Comparison of ENCODE assay signal across 8 cellular contexts in the genomic region with DNA sequence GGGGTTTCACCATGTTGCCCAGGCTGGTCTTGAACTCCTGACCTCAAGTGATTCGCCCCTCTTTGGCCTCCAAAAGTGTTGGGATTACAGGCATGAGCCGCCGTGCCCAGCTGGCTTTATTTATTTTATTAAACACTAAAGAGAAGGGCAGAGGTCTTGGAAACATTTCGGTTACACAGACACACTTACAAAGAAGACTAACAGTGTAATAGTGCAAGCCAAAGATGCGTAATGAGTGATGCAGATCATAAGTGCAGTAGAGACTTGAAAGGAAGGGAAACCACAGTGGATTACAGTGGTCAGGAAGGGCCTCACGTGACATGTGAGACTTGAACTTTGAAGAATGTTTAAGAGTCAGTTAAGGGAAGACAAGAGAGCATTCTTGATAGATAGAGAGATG. TPM values are rescaled to one million over a fixed set of nuclear protein-coding genes. Genes with fewer than 3 reads are reported as not detected.
A peak's percentile ranks its signal among the peaks of the same experiment; 100 is the strongest.
DNase-seq lines count a peak whose midpoint lies in the region; ATAC-seq, FAIRE-seq and TF ChIP-seq lines count a peak whose summit lies in the region.

No MANE protein-coding gene starts in this region.

- peak overlapping the region; percentile 36 for H3K4me3 Mint-ChIP-seq in natural killer cell

- peak; percentile 57 to 66 for DNase-seq in AML-193 (lab: John Stamatoyannopoulos, UW)
- peak; percentile 20 to 81 for DNase-seq in NOMO-1 (lab: John Stamatoyannopoulos, UW; ENCODE audit: unreplicated experiment in 2 of 2)
- DNase-seq in activated T-helper 1 cell treated with anti-CD3 and anti-CD28 coated beads, Interleukin-2, amount 50 U/mL, for 16 hours (ENCODE audit: low read depth in 1 of 2, low spot score in 1 of 2), result peak; percentile 15 to 49
- peak; percentile 69 for DNase-seq in natural killer cell
- no peak for DNase-seq in frontal cortex (ENCODE audit: low spot score in 2 of 2)
- DNase-seq in NK-92 treated with Interleukin-12 subunit alpha and Interleukin-12 subunit beta, amount 100 ng/mL, for 24 hours (lab: John Stamatoyannopoulos, UW), result no peak

- H3K36me3 Mint-ChIP-seq in natural killer cell, result no peaks in the 10 kb centered on the region

- peaks cover 2% of the 10 kb centered on the region in 2 donors for H3K9me3 Mint-ChIP-seq in natural killer cell

- intact Hi-C loops in natural killer cell (cut with micrococcal nuclease), result loop anchor here (1.0 kb wide), 4 partner anchors 11 to 55 kb away; a partner anchor contains a TSS

- FAIRE-seq in frontal cortex (lab: Jason Lieb, UNC), result no peak

- TF ChIP-seq CTCF in natural killer cell (IDR thresholded peaks at IDR 0.05), result no peak

- H3K4me1 Mint-ChIP-seq in natural killer cell, result peaks cover 6 to 11% of the 10 kb centered on the region in 2 donors

- peak overlapping the region; percentile 68 to 86 for H3K27ac Mint-ChIP-seq in natural killer cell

- ATAC-seq in GM21528 (IDR thresholded peaks at IDR 0.05; ENCODE audit: low FRiP score, unreplicated experiment) (peak; percentile 78), natural killer cell (peak; percentile 97 to 100 (median 97)), HG03025 (IDR thresholded peaks at IDR 0.05; ENCODE audit: low FRiP score, unreplicated experiment) (no peak)

- no peaks in the 10 kb centered on the region for H3K27me3 Mint-ChIP-seq in natural killer cell (ENCODE audit: low read depth in 2 of 2)

RNA-seq across cellular contexts. Expression of a gene that starts 33.9 kb away (rescaled TPM):
- total RNA-seq in natural killer cell (100 to 1,000 TPM; 199 to 234 (median 232) TPM), frontal cortex (132 TPM)

RNA-seq across cellular contexts. Expression of a gene that starts 55.3 kb away (rescaled TPM):
- 1 to 10 TPM in 2 of 3 donors, under 1 TPM in 1; 0.56 to 1.5 (median 1.2) TPM for total RNA-seq in natural killer cell
- 5.3 TPM for total RNA-seq in frontal cortex

Comparison
In these comparisons a context has a peak if more than half of its experiments do, and no peak if none do; other contexts are left out.
1. DNase-seq: peak in AML-193 (2 of 2), NOMO-1 (2 of 2), activated T-helper 1 cell treated with anti-CD3 and anti-CD28 coated beads, Interleukin-2, amount 50 U/mL, for 16 hours (2 of 2) and natural killer cell (single experiment); none in frontal cortex (0 of 2) and NK-92 treated with Interleukin-12 subunit alpha and Interleukin-12 subunit beta, amount 100 ng/mL, for 24 hours (single experiment).